In the genomic region with DNA sequence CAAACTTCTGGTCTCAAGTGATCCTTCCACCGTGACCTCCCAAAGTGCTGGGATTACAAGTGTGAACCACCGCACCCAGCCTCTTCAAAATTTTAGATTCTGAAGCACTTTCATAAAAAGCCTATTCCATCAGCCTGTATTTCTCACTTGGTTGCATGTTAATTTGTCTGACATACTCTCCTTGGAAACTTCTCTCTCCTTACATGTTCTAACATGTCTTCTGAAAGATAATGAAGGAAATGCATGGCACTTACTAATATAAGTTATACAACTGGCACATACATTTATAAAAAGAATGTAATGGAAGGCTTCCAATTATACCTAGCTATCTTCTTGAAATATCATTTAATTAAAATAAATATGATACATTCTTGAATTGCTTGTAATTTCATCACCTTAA, we compare ENCODE assay signal across 28 cellular contexts.
"Had no signal": no experiment of that assay in that cellular context is flagged by ENCODE, and none has a peak within 500 bp of the region (broad histone marks: within the 10 kb centered on the region; RNA-seq: fewer than 3 reads in every experiment).

No MANE protein-coding gene starts in this region.

- DNase-seq: dorsolateral prefrontal cortex; effector CD4-positive, alpha-beta T cell; foreskin melanocyte; glutamatergic neuron; hypothalamus; immature natural killer cell; islet precursor cell; mesenchymal stem cell; mucosa of descending colon; naive B cell; pancreas; right lobe of liver; stimulated activated CD4-positive, alpha-beta T cell treated with anti-CD3 and anti-CD28 coated beads, Interleukin-12 subunit alpha, Interleukin-12 subunit beta, amount 100 ng/mL, for 4 hours; stimulated activated CD4-positive, alpha-beta T cell treated with anti-CD3 and anti-CD28 coated beads, Interleukin-1b, Interleukin-23, amount 100 ng/mL, for 48 hours; stimulated activated CD4-positive, alpha-beta T cell treated with anti-CD3 and anti-CD28 coated beads, Interleukin-4, amount 100 ng/mL, for 1 hour; stimulated activated CD8-positive, alpha-beta memory T cell treated with anti-CD3 and anti-CD28 coated beads, Interleukin-4, amount 100 ng/mL, for 48 hours; stimulated activated naive CD4-positive, alpha-beta T cell; stimulated activated naive CD8-positive, alpha-beta T cell treated with anti-CD3 and anti-CD28 coated beads, Interleukin-15, amount 100 ng/mL, for 72 hours; transverse colon; upper lobe of right lung had no signal

- H3K4me1 ChIP-seq: esophagus muscularis mucosa, pancreas, right lobe of liver, suprapubic skin, transverse colon, upper lobe of right lung, vagina had no signal

- H3K4me2 ChIP-seq: smooth muscle cell had no signal

- H3K27me3 ChIP-seq: dorsolateral prefrontal cortex, esophagus muscularis mucosa, neutrophil, pancreas, right lobe of liver, suprapubic skin, transverse colon, upper lobe of right lung, vagina had no signal

- ATAC-seq: left lobe of liver; mucosa of descending colon; natural killer cell treated with Interleukin-12 subunit alpha and Interleukin-12 subunit beta and Interleukin-15 and Interleukin-18, amount 100 ng/mL, for 72 hours; pancreas; right lobe of liver; stimulated activated naive CD8-positive, alpha-beta T cell treated with anti-CD3 and anti-CD28 coated beads, Interleukin-15, amount 100 ng/mL, for 72 hours; upper lobe of right lung had no signal

- H3K9me3 ChIP-seq: neutrophil, pancreas, right lobe of liver, transverse colon, upper lobe of right lung, vagina had no signal

- H3K36me3 ChIP-seq: esophagus muscularis mucosa, neutrophil, pancreas, right lobe of liver, suprapubic skin, transverse colon, upper lobe of right lung, vagina had no signal

- H3K27ac ChIP-seq: dorsolateral prefrontal cortex, esophagus muscularis mucosa, neutrophil, pancreas, right lobe of liver, suprapubic skin, transverse colon, upper lobe of right lung, vagina had no signal

- H3K4me3 ChIP-seq: dorsolateral prefrontal cortex, esophagus muscularis mucosa, lung, mucosa of descending colon, pancreas, right lobe of liver, smooth muscle cell, suprapubic skin, transverse colon, upper lobe of right lung, vagina had no signal
